Comparison of ENCODE assay signal across 29 cellular contexts in the genomic region with DNA sequence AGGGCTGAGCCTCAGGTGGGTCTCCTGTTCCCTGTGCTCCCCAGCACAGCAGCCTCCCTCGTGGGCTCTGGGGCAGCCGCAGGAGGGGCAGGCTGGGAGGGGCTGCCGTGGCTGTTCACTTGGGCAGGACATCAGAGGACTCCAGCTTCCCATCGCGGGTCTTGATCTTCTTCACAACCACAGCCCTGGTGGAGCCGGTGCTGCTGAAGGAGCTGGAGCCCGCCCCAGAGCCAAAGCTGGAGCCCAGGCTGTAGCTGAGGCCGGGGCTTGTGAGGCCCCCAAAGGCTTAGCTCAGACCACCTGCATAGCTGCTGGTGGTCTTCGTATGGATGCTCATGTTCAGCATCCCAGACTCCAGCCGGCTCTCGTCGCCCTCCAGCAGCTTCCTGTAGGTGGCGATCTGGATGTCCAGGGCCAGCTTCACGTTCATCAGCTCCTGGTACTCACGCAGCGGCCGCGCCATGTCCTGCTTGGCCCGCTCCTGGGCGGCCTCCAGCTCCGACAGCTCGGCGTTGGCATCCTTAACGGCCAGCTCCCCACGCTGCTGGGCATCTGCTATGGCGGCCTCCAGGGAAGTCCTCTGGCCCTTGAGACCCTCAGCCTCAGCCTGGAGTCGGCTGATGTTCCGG.
DNase-seq lines count a peak whose midpoint lies in the region; ATAC-seq, FAIRE-seq and TF ChIP-seq lines count a peak whose summit lies in the region.
"Had no signal": no experiment of that assay in that cellular context is flagged by ENCODE, and none has a peak within 500 bp of the region (broad histone marks: within the 10 kb centered on the region; RNA-seq: fewer than 3 reads in every experiment).

No MANE protein-coding gene starts in this region.

- no peak overlapping the region for H3K4me2 ChIP-seq in HepG2 (ENCODE audit: low read depth, low read length)

- POLR2A ChIA-PET in HepG2 (lab: Yijun Ruan, JAX): no interaction called here

- BruUV-seq in HepG2 (replicated peaks; lab: Mats Ljungman, UMichigan): no TSS peak

- no peak for TF ChIP-seq RAD21 in HepG2 (CRISPR knock-in tag; IDR thresholded peaks at IDR 0.05)

- H3K9ac ChIP-seq in HepG2 (ENCODE audit: insufficient read depth, low read depth, low read length): no peak overlapping the region
- H3K9ac ChIP-seq: GM23248 had no signal

- no peak overlapping the region for H2AFZ ChIP-seq in HepG2 (ENCODE audit: low read length)
- H2AFZ ChIP-seq: GM23248 had no signal

- 9% methylated on average over 7 of the region's 28 CpGs for WGBS in HepG2 (ENCODE audit: low lambda C conversion rate)
- WGBS in right lobe of liver (ENCODE audit: insufficient coverage, low coverage, low lambda C conversion rate, missing lambda C conversion rate): no CpG with 5 or more reads among the region's 28 CpGs

- FAIRE-seq in HepG2 (lab: Jason Lieb, UNC): no peak
- FAIRE-seq: A204.1, urothelium cell line had no signal

- in situ Hi-C loops in HepG2 (cut with HindIII; ENCODE audit: extremely low pct_ligation_motif_present, low pct_unique_long_range_greater_than_20kb): no loop called here

- TF ChIP-seq EP300 in HepG2 (IDR thresholded peaks at IDR 0.05; ENCODE audit: low read depth in 2 of 2, low read length in 2 of 2): no peak
- TF ChIP-seq EP300 in HepG2 (CRISPR knock-in tag; IDR thresholded peaks at IDR 0.05; ENCODE audit: borderline replicate concordance): no peak

- intact Hi-C loops in HepG2 (cut with micrococcal nuclease; ENCODE audit: unreplicated experiment): no loop called here
- intact Hi-C loops in right lobe of liver (cut with DNase I): no loop called here

- H3K27ac ChIP-seq in HepG2 (ENCODE audit: extremely low read length, insufficient read depth, low read length): no peak overlapping the region
- no peak overlapping the region for H3K27ac ChIP-seq in right lobe of liver
- H3K27ac ChIP-seq: breast epithelium, gastrocnemius medialis, GM23248, prostate gland, SJSA1, suprapubic skin had no signal

- no peaks in the 10 kb centered on the region for H3K36me3 ChIP-seq in HepG2 (replicated peaks in 1 of 2; ENCODE audit: control insufficient read depth in 1 of 2, insufficient read depth in 2 of 2, low read length in 2 of 2)
- H3K36me3 ChIP-seq in right lobe of liver: no peaks in the 10 kb centered on the region
- H3K36me3 ChIP-seq: breast epithelium, gastrocnemius medialis, prostate gland, SJSA1, suprapubic skin had no signal

- no peaks in the 10 kb centered on the region for H3K79me2 ChIP-seq in HepG2 (ENCODE audit: insufficient read depth, low read length)

- peak; percentile 57 for TF ChIP-seq CTCF in HepG2 (CRISPR knock-in tag; IDR thresholded peaks at IDR 0.05)
- no peak for TF ChIP-seq CTCF in right lobe of liver (IDR thresholded peaks at IDR 0.05)
- TF ChIP-seq CTCF in fibroblast of villous mesenchyme (IDR thresholded peaks at IDR 0.05; ENCODE audit: insufficient read depth, low read depth, low read length): peak; percentile 7

- CTCF ChIA-PET in HepG2 (lab: Yijun Ruan, JAX; ENCODE audit: low intra/inter-chr PET ratio, low total read pairs): no interaction called here

- H3K9me3 ChIP-seq in HepG2 (ENCODE audit: low read length) (no peaks in the 10 kb centered on the region), right lobe of liver (no peaks in the 10 kb centered on the region)
- H3K9me3 ChIP-seq: breast epithelium, gastrocnemius medialis, prostate gland, SJSA1, suprapubic skin had no signal

- H3K4me1 ChIP-seq in HepG2 (ENCODE audit: insufficient read depth, low read length) (no peaks in the 10 kb centered on the region), right lobe of liver (no peaks in the 10 kb centered on the region)
- H3K4me1 ChIP-seq: breast epithelium, gastrocnemius medialis, prostate gland, suprapubic skin had no signal

- peak; percentile 16 for DNase-seq in HepG2 (ENCODE audit: low spot score)
- no peak for DNase-seq in right lobe of liver
- peak; percentile 15 for DNase-seq in RPMI8226
- DNase-seq in fibroblast of villous mesenchyme (ENCODE audit: low read depth): no peak
- DNase-seq in Ammon's horn (ENCODE audit: low spot score): no peak
- DNase-seq in NCI-H748 (lab: John Stamatoyannopoulos, UW; ENCODE audit: unreplicated experiment): no peak
- no peak for DNase-seq in GM03348 (ENCODE audit: low spot score)
- DNase-seq: activated CD4-positive, alpha-beta T cell treated with anti-CD3 and anti-CD28 coated beads, Interleukin-2, amount 50 U/mL, for 48 hours; activated CD8-positive, alpha-beta memory T cell treated with anti-CD3 and anti-CD28 coated beads, Interleukin-2, amount 50 U/mL, for 4 hours; activated naive CD4-positive, alpha-beta T cell treated with anti-CD3 and anti-CD28 coated beads, Interleukin-2, amount 50 U/mL, for 16 hours; amniotic stem cell; cortex of kidney; DMS79 treated with DMSO at 0.1 percent for 48 hours; effector memory CD8-positive, alpha-beta T cell; gastrocnemius medialis; GM23248; KG1; NCI-H1436; NCI-H2081 treated with DMSO at 0.1 percent for 48 hours; NCI-H345; NCI-H748 treated with DMSO at 0.1 percent for 48 hours; stimulated activated naive B cell treated with anti-CD40 and anti-IgM and Interleukin-4, amounts not matched to agents 10 μg/mL and 1 μg/mL and 100 μg/mL, for 72 hours had no signal

- peaks cover 0 to 36% of the 10 kb centered on the region in 2 experiments; a peak in 3 of 5 replicates for H3K27me3 ChIP-seq in HepG2 (ENCODE audit: control insufficient read depth in 1 of 2, insufficient read depth in 2 of 2, low read length in 2 of 2)
- H3K27me3 ChIP-seq in right lobe of liver: no peaks in the 10 kb centered on the region
- H3K27me3 ChIP-seq: breast epithelium, SJSA1 had no signal

- H3K4me3 ChIP-seq in HepG2 (replicated peaks in 1 of 3; ENCODE audit: insufficient read depth in 1 of 3, low read depth in 2 of 3, low read length in 3 of 3) (no peak overlapping the region), right lobe of liver (no peak overlapping the region), fibroblast of villous mesenchyme (ENCODE audit: low read depth, low read length) (no peak overlapping the region)
- H3K4me3 ChIP-seq: breast epithelium, gastrocnemius medialis, GM23248, prostate gland, SJSA1, suprapubic skin had no signal

- H4K20me1 ChIP-seq in HepG2 (ENCODE audit: insufficient read depth, low read length): no peaks in the 10 kb centered on the region

- ATAC-seq in HepG2 (no peak), right lobe of liver (no peak), GM19328 (IDR thresholded peaks at IDR 0.05; ENCODE audit: unreplicated experiment) (no peak)
- ATAC-seq: effector memory CD8-positive, alpha-beta T cell; gastrocnemius medialis; stimulated activated naive B cell treated with anti-CD40 and anti-IgM and Interleukin-4, amounts not matched to agents 10 μg/mL and 1 μg/mL and 100 μg/mL, for 72 hours had no signal

- TF ChIP-seq POLR2A in HepG2 (IDR thresholded peaks at IDR 0.05; ENCODE audit: insufficient read depth in 1 of 2, low read depth in 2 of 2, low read length in 2 of 2) (no peak), right lobe of liver (IDR thresholded peaks at IDR 0.05) (no peak)

TF ChIP-seq in HepG2, 621 proteins besides CTCF, POLR2A, EP300 and RAD21 (continues in another document):
- TF ChIP-seq HNRNPLL (IDR thresholded peaks at IDR 0.05; ENCODE audit: low read depth, low read length, poor library complexity, severe bottlenecking) (peak; percentile 25), SYNCRIP (IDR thresholded peaks at IDR 0.05; ENCODE audit: insufficient read depth, low read depth, low read length) (no peak), CCDC6 (CRISPR knock-in tag; IDR thresholded peaks at IDR 0.05) (no peak), REL (CRISPR knock-in tag; conservative IDR thresholded peaks at IDR 0.05) (no peak), THAP11 (CRISPR knock-in tag; IDR thresholded peaks at IDR 0.05) (no peak)
- TF ChIP-seq, protein P1, sequence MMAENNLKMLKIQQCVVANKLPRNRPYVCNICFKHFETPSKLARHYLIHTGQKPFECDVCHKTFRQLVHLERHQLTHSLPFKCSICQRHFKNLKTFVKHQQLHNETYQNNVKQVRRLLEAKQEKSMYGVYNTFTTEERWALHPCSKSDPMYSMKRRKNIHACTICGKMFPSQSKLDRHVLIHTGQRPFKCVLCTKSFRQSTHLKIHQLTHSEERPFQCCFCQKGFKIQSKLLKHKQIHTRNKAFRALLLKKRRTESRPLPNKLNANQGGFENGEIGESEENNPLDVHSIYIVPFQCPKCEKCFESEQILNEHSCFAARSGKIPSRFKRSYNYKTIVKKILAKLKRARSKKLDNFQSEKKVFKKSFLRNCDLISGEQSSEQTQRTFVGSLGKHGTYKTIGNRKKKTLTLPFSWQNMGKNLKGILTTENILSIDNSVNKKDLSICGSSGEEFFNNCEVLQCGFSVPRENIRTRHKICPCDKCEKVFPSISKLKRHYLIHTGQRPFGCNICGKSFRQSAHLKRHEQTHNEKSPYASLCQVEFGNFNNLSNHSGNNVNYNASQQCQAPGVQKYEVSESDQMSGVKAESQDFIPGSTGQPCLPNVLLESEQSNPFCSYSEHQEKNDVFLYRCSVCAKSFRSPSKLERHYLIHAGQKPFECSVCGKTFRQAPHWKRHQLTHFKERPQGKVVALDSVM (CRISPR knock-in tag; IDR thresholded peaks at IDR 0.05): no peak
- TF ChIP-seq, protein P2, sequence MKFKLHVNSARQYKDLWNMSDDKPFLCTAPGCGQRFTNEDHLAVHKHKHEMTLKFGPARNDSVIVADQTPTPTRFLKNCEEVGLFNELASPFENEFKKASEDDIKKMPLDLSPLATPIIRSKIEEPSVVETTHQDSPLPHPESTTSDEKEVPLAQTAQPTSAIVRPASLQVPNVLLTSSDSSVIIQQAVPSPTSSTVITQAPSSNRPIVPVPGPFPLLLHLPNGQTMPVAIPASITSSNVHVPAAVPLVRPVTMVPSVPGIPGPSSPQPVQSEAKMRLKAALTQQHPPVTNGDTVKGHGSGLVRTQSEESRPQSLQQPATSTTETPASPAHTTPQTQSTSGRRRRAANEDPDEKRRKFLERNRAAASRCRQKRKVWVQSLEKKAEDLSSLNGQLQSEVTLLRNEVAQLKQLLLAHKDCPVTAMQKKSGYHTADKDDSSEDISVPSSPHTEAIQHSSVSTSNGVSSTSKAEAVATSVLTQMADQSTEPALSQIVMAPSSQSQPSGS (CRISPR knock-in tag; IDR thresholded peaks at IDR 0.05): no peak
- TF ChIP-seq, protein P3, sequence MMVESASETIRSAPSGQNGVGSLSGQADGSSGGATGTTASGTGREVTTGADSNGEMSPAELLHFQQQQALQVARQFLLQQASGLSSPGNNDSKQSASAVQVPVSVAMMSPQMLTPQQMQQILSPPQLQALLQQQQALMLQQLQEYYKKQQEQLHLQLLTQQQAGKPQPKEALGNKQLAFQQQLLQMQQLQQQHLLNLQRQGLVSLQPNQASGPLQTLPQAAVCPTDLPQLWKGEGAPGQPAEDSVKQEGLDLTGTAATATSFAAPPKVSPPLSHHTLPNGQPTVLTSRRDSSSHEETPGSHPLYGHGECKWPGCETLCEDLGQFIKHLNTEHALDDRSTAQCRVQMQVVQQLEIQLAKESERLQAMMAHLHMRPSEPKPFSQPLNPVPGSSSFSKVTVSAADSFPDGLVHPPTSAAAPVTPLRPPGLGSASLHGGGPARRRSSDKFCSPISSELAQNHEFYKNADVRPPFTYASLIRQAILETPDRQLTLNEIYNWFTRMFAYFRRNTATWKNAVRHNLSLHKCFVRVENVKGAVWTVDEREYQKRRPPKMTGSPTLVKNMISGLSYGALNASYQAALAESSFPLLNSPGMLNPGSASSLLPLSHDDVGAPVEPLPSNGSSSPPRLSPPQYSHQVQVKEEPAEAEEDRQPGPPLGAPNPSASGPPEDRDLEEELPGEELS (CRISPR knock-in tag; IDR thresholded peaks at IDR 0.05): no peak

Comparison
In these comparisons a context has a peak if more than half of its experiments do, and no peak if none do; other contexts are left out.
1. DNase-seq: peak in HepG2 (single experiment) and RPMI8226 (single experiment); none in right lobe of liver (0 of 3), fibroblast of villous mesenchyme (single experiment), Ammon's horn (single experiment), NCI-H748 (single experiment) and GM03348 (single experiment).
2. CTCF ChIP-seq: peak in HepG2 (single experiment) and fibroblast of villous mesenchyme (single experiment); none in right lobe of liver (0 of 4).